Comparison of ENCODE assay signal across 24 cellular contexts in genomic region chr14:24204163-24205146, GRCh38. TPM values are rescaled to one million over a fixed set of nuclear protein-coding genes. Genes with fewer than 3 reads are reported as not detected.
DNase-seq lines count a peak whose midpoint lies in the region; ATAC-seq and TF ChIP-seq lines count a peak whose summit lies in the region.
"Had no signal": no experiment of that assay in that cellular context is flagged by ENCODE, and none has a peak within 500 bp of the region (broad histone marks: within the 10 kb centered on the region; RNA-seq: fewer than 3 reads in every experiment).

No MANE protein-coding gene starts in this region.

- no peak overlapping the region for H3K23ac ChIP-seq in IMR-90 (ENCODE audit: low read depth, low read length)

- H2AFZ ChIP-seq in IMR-90 (replicated peaks; ENCODE audit: low read length, poor library complexity), result no peak overlapping the region

- no peak overlapping the region for H2BK5ac ChIP-seq in IMR-90 (ENCODE audit: low read depth, low read length, poor library complexity, severe bottlenecking)

- peaks cover 25% of the 10 kb centered on the region for H3K36me3 ChIP-seq in CD8-positive, alpha-beta memory T cell (ENCODE audit: insufficient read depth, low read length)
- H3K36me3 ChIP-seq in IMR-90 (ENCODE audit: control insufficient read depth, insufficient read depth, low read length), result peaks cover 41% of the 10 kb centered on the region

- H3K18ac ChIP-seq in IMR-90 (ENCODE audit: low read depth, low read length), result no peak overlapping the region

- H4K20me1 ChIP-seq in IMR-90 (ENCODE audit: insufficient read depth, low read length), result no peaks in the 10 kb centered on the region; the same call in 1 of the 2 replicates

- in situ Hi-C loops in IMR-90 (cut with MboI; ENCODE audit: low sequenced_read_pairs), result no loop called here

- no peak overlapping the region for H3K4me2 ChIP-seq in IMR-90 (ENCODE audit: low read depth, low read length)
- H3K4me2 ChIP-seq: smooth muscle cell had no signal

- H4K8ac ChIP-seq in IMR-90 (ENCODE audit: low read depth in 2 of 2, low read length in 2 of 2), result no peak overlapping the region

- no peaks in the 10 kb centered on the region for H3K27me3 ChIP-seq in CD8-positive, alpha-beta memory T cell (ENCODE audit: insufficient read depth, low read length, poor library complexity, severe bottlenecking)
- no peaks in the 10 kb centered on the region for H3K27me3 ChIP-seq in IMR-90 (ENCODE audit: control insufficient read depth, insufficient read depth, low read length)

- no TSS peak for BruUV-seq in IMR-90 (replicated peaks; lab: Mats Ljungman, UMichigan)

- peaks cover 32 to 62% (median 45%) of the 10 kb centered on the region in 3 donors for H3K4me1 Mint-ChIP-seq in CD8-positive, alpha-beta memory T cell
- H3K4me1 Mint-ChIP-seq in endothelial cell (ENCODE audit: unreplicated experiment), result peaks cover 6% of the 10 kb centered on the region

- H2AK9ac ChIP-seq in IMR-90 (replicated peaks; ENCODE audit: low read depth, low read length, poor library complexity), result no peak overlapping the region

- no peak overlapping the region for H3K4me3 ChIP-seq in CD8-positive, alpha-beta memory T cell (ENCODE audit: low read length)
- no peak overlapping the region for H3K4me3 ChIP-seq in IMR-90 (ENCODE audit: insufficient read depth, low read depth, low read length)
- H3K4me3 ChIP-seq: HAP-1, lower lobe of right lung, smooth muscle cell had no signal

- no peak for DNase-seq in CD8-positive, alpha-beta memory T cell
- DNase-seq in IMR-90, result no peak
- DNase-seq in endothelial cell (ENCODE audit: low spot score), result no peak
- no peak for DNase-seq in RWPE1 (ENCODE audit: low spot score)
- no peak for DNase-seq in SIG-M5 treated with dmso at 0.1 percent for 504 hours (lab: John Stamatoyannopoulos, UW; ENCODE audit: unreplicated experiment)
- DNase-seq: activated naive CD4-positive, alpha-beta T cell treated with anti-CD3 and anti-CD28 coated beads, Interleukin-2, amount 10 ng/mL, durations not matched to agents 7 days and 5 days; DMS79 treated with DMSO at 0.1 percent for 48 hours; effector CD4-positive, alpha-beta T cell; Karpas-422; lower lobe of right lung; NCI-H1092; NCI-H2081; NCI-H446 treated with DMSO at 0.1 percent for 48 hours; stimulated activated CD4-positive, alpha-beta T cell treated with anti-CD3 and anti-CD28 coated beads, Interleukin-4, amount 100 ng/mL, for 1 hour; T1000 had no signal

- H3K27ac Mint-ChIP-seq in CD8-positive, alpha-beta memory T cell, result peak overlapping the region in 6 of 8 donors; percentile 9 to 96 (median 59)
- no peak overlapping the region for H3K27ac Mint-ChIP-seq in endothelial cell (ENCODE audit: unreplicated experiment)
- H3K27ac Mint-ChIP-seq: activated naive CD4-positive, alpha-beta T cell treated with anti-CD3 and anti-CD28 coated beads, Interleukin-2, amount 10 ng/mL, durations not matched to agents 7 days and 5 days; type B pancreatic cell had no signal

- peaks cover 4 to 32% of the 10 kb centered on the region in 2 experiments for H3K79me1 ChIP-seq in IMR-90 (ENCODE audit: low read depth in 1 of 2, low read length in 2 of 2)

- no peaks in the 10 kb centered on the region for H3K9me3 ChIP-seq in CD8-positive, alpha-beta memory T cell (ENCODE audit: low read length)
- H3K9me3 ChIP-seq in IMR-90 (ENCODE audit: control insufficient read depth, insufficient read depth, low read length), result no peaks in the 10 kb centered on the region
- H3K9me3 ChIP-seq: HAP-1, lower lobe of right lung had no signal

- CTCF ChIA-PET in CD8-positive, alpha-beta memory T cell (lab: Charles Lee), result no interaction called here
- CTCF ChIA-PET in IMR-90 (lab: Yijun Ruan, JAX), result no interaction called here
- CTCF ChIA-PET in RWPE1 (lab: Yijun Ruan, JAX), result interaction anchor here (0.6 kb wide), 1 partner anchor 71 kb away, joined by 5 read pairs; no protein-coding TSS in a partner anchor

- peaks cover 3% of the 10 kb centered on the region; the same call in 1 of the 2 replicates for H3K9me1 ChIP-seq in IMR-90 (ENCODE audit: insufficient read depth, low read length)

- no peak overlapping the region for H2BK20ac ChIP-seq in IMR-90 (ENCODE audit: low read depth, low read length)

- no peak overlapping the region for H3K14ac ChIP-seq in IMR-90 (replicated peaks; ENCODE audit: low read depth, low read length)

- WGBS in IMR-90 (ENCODE audit: extremely low coverage in 2 of 2, insufficient read length in 1 of 2), 2 experiments, result 98 to 100% methylated on average over 1 to 5 of the region's 7 CpGs

- H4K91ac ChIP-seq in IMR-90 (ENCODE audit: insufficient read depth, low read depth, low read length), result no peak overlapping the region

- no peak overlapping the region for H4K5ac ChIP-seq in IMR-90 (ENCODE audit: low read depth, low read length)

- peaks cover 0 to 2% (median 0%) of the 10 kb centered on the region in 5 donors for H3K9me3 Mint-ChIP-seq in CD8-positive, alpha-beta memory T cell
- no peaks in the 10 kb centered on the region for H3K9me3 Mint-ChIP-seq in endothelial cell (ENCODE audit: unreplicated experiment)
- H3K9me3 Mint-ChIP-seq: type B pancreatic cell had no signal

- H3K27me3 Mint-ChIP-seq in CD8-positive, alpha-beta memory T cell, result peaks cover 0 to 3% of the 10 kb centered on the region in 2 donors
- peaks cover 7% of the 10 kb centered on the region for H3K27me3 Mint-ChIP-seq in endothelial cell (ENCODE audit: unreplicated experiment)
- H3K27me3 Mint-ChIP-seq: activated naive CD4-positive, alpha-beta T cell treated with anti-CD3 and anti-CD28 coated beads, Interleukin-2, amount 10 ng/mL, durations not matched to agents 7 days and 5 days; type B pancreatic cell had no signal

- no peak for TF ChIP-seq POLR2A in IMR-90 (IDR thresholded peaks at IDR 0.05; ENCODE audit: low read depth, low read length)

- ATAC-seq in IMR-90 (ENCODE audit: low read depth), result no peak
- ATAC-seq: activated CD4-positive, CD25-positive, alpha-beta regulatory T cell treated with anti-CD3 and anti-CD28 coated beads, Interleukin-2, amount 50 U/mL, for 24 hours; lower lobe of right lung; SK-N-SH treated with all-trans-retinoic acid at 6 μM for 48 hours had no signal

- intact Hi-C loops in IMR-90 (cut with micrococcal nuclease), result no loop called here

- no peak for TF ChIP-seq CTCF in IMR-90 (conservative IDR thresholded peaks at IDR 0.05; ENCODE audit: low read depth, low read length)
- TF ChIP-seq CTCF in endothelial cell (IDR thresholded peaks at IDR 0.05; ENCODE audit: unreplicated experiment), result no peak
- no peak for TF ChIP-seq CTCF in RWPE1 (conservative IDR thresholded peaks at IDR 0.05; ENCODE audit: low read depth)

- no peak overlapping the region for H3K27ac ChIP-seq in CD8-positive, alpha-beta memory T cell (ENCODE audit: low read depth, low read length)
- H3K27ac ChIP-seq in IMR-90 (ENCODE audit: insufficient read depth, low read length) (no peak overlapping the region), RWPE1 (no peak overlapping the region)
- H3K27ac ChIP-seq: lower lobe of right lung had no signal

- H3K4ac ChIP-seq in IMR-90 (ENCODE audit: low read depth, low read length), result no peak overlapping the region

- H3K9ac ChIP-seq in IMR-90 (ENCODE audit: low read depth, low read length), result no peak overlapping the region

- POLR2A ChIA-PET in CD8-positive, alpha-beta memory T cell (lab: Charles Lee), result interaction anchor here (0.6 kb wide), 1 partner anchor 38 kb away, joined by 9 read pairs; no protein-coding TSS in a partner anchor
- POLR2A ChIA-PET in IMR-90 (lab: Charles Lee; ENCODE audit: unreplicated experiment) (interaction anchor here (0.6 kb wide), 1 partner anchor 10 kb away, joined by 3 read pairs; no protein-coding TSS in a partner anchor), RWPE1 (lab: Yijun Ruan, JAX; ENCODE audit: low non-redundant PET) (no interaction called here)

- no peak for TF ChIP-seq RAD21 in IMR-90 (IDR thresholded peaks at IDR 0.05; ENCODE audit: low read length)

- dilution Hi-C loops in IMR-90 (cut with HindIII; ENCODE audit: low sequenced_read_pairs, unreplicated experiment), result no loop called here

- no peak overlapping the region for H2AK5ac ChIP-seq in IMR-90 (ENCODE audit: low read depth, low read length)

- H2BK15ac ChIP-seq in IMR-90 (ENCODE audit: low read depth, low read length), result no peak overlapping the region; the same call in 2 of the 3 replicates

- peaks cover 11 to 73% (median 21%) of the 10 kb centered on the region in 3 donors for H3K36me3 Mint-ChIP-seq in CD8-positive, alpha-beta memory T cell
- peaks cover 50% of the 10 kb centered on the region for H3K36me3 Mint-ChIP-seq in endothelial cell (ENCODE audit: low read depth, unreplicated experiment)

- H3K4me1 ChIP-seq in CD8-positive, alpha-beta memory T cell (ENCODE audit: insufficient read depth, low read length), result peaks cover 8% of the 10 kb centered on the region
- no peaks in the 10 kb centered on the region for H3K4me1 ChIP-seq in IMR-90 (ENCODE audit: control insufficient read depth, insufficient read depth, low read length)
- H3K4me1 ChIP-seq: lower lobe of right lung had no signal

- no peak overlapping the region for H3K4me3 Mint-ChIP-seq in CD8-positive, alpha-beta memory T cell
- H3K4me3 Mint-ChIP-seq in endothelial cell (ENCODE audit: unreplicated experiment), result peak overlapping the region; percentile 20
- H3K4me3 Mint-ChIP-seq: activated naive CD4-positive, alpha-beta T cell treated with anti-CD3 and anti-CD28 coated beads, Interleukin-2, amount 10 ng/mL, durations not matched to agents 7 days and 5 days; type B pancreatic cell had no signal

- no peak overlapping the region for H3K56ac ChIP-seq in IMR-90 (ENCODE audit: extremely low read depth, insufficient read depth, low read length)

- no peak overlapping the region for H2BK120ac ChIP-seq in IMR-90 (ENCODE audit: low read depth, low read length)

RNA-seq across cellular contexts. Expression of gene TSSK4, which starts 1.0 kb away (rescaled TPM):
- total RNA-seq in CD8-positive, alpha-beta memory T cell, result under 1 TPM; 0.26 to 0.44 TPM
- polyA plus RNA-seq in CD8-positive, alpha-beta memory T cell, result 1.2 TPM
- total RNA-seq in IMR-90 (2012; rRNA removed) (under 0.01 TPM in 1 of 2 replicates, not detected in the other), endothelial cell (ENCODE audit: unreplicated experiment) (not detected)
- polyA plus RNA-seq in IMR-90 (2012; rRNA removed), result 0.07 TPM in 1 of 2 replicates, not detected in the other
- polyA plus RNA-seq in IMR-90 (2012; cell fraction: cytosol; rRNA removed), result not detected in 2 replicates
- 0.05 and 0.07 TPM in 2 replicates for polyA plus RNA-seq in IMR-90 (2012; cell fraction: nucleus; rRNA removed; ENCODE audit: low replicate concordance)
- total RNA-seq: frontal cortex, HT-29, RPMI7951 had no signal
- polyA plus RNA-seq: keratinocyte had no signal

RNA-seq across cellular contexts. Expression of gene CHMP4A, which starts 8.8 kb away (rescaled TPM):
- total RNA-seq in CD8-positive, alpha-beta memory T cell, result 10 to 100 TPM; 86.4 to 87.6 TPM
- 159 TPM for polyA plus RNA-seq in CD8-positive, alpha-beta memory T cell
- total RNA-seq in IMR-90 (2012; rRNA removed) (22.0 and 31.7 TPM in 2 replicates), endothelial cell (ENCODE audit: unreplicated experiment) (34.3 TPM)
- 63.8 and 66.4 TPM in 2 replicates for polyA plus RNA-seq in IMR-90 (2012; rRNA removed)
- 18.2 and 69.1 TPM in 2 replicates for polyA plus RNA-seq in IMR-90 (2012; cell fraction: cytosol; rRNA removed)
- polyA plus RNA-seq in IMR-90 (2012; cell fraction: nucleus; rRNA removed; ENCODE audit: low replicate concordance), result 6.1 and 32.8 TPM in 2 replicates

RNA-seq across cellular contexts. Expression of gene TM9SF1, which starts 9.2 kb away (rescaled TPM):
- 10 to 100 TPM; 31.3 to 34.0 TPM for total RNA-seq in CD8-positive, alpha-beta memory T cell
- polyA plus RNA-seq in CD8-positive, alpha-beta memory T cell, result 30.0 TPM
- 51.9 and 65.6 TPM in 2 replicates for total RNA-seq in IMR-90 (2012; rRNA removed)
- 40.4 and 40.9 TPM in 2 replicates for polyA plus RNA-seq in IMR-90 (2012; rRNA removed)
- 36.4 and 37.5 TPM in 2 replicates for polyA plus RNA-seq in IMR-90 (2012; cell fraction: cytosol; rRNA removed)
- 22.1 and 26.5 TPM in 2 replicates for polyA plus RNA-seq in IMR-90 (2012; cell fraction: nucleus; rRNA removed; ENCODE audit: low replicate concordance)
- total RNA-seq in endothelial cell (ENCODE audit: unreplicated experiment), result 41.8 TPM

RNA-seq across cellular contexts. Expression of gene MDP1, which starts 11.4 kb away (rescaled TPM):
- total RNA-seq in CD8-positive, alpha-beta memory T cell, result 10 to 100 TPM; 15.5 to 16.2 TPM
- polyA plus RNA-seq in CD8-positive, alpha-beta memory T cell, result 25.8 TPM
- 15.1 and 16.7 TPM in 2 replicates for total RNA-seq in IMR-90 (2012; rRNA removed)
- 16.7 and 17.8 TPM in 2 replicates for polyA plus RNA-seq in IMR-90 (2012; rRNA removed)
- 19.9 and 29.9 TPM in 2 replicates for polyA plus RNA-seq in IMR-90 (2012; cell fraction: cytosol; rRNA removed)
- 20.3 and 21.5 TPM in 2 replicates for polyA plus RNA-seq in IMR-90 (2012; cell fraction: nucleus; rRNA removed; ENCODE audit: low replicate concordance)
- 17.4 TPM for total RNA-seq in endothelial cell (ENCODE audit: unreplicated experiment)

RNA-seq across cellular contexts. Expression of gene IPO4, which starts 15.8 kb away (rescaled TPM):
- total RNA-seq in CD8-positive, alpha-beta memory T cell, result 100 to 1,000 TPM; 164 to 172 TPM
- polyA plus RNA-seq in CD8-positive, alpha-beta memory T cell, result 20.9 TPM
- 36.7 and 37.6 TPM in 2 replicates for total RNA-seq in IMR-90 (2012; rRNA removed)
- polyA plus RNA-seq in IMR-90 (2012; rRNA removed), result 39.4 and 39.9 TPM in 2 replicates
- 30.6 and 33.6 TPM in 2 replicates for polyA plus RNA-seq in IMR-90 (2012; cell fraction: cytosol; rRNA removed)
- polyA plus RNA-seq in IMR-90 (2012; cell fraction: nucleus; rRNA removed; ENCODE audit: low replicate concordance), result 54.9 and 139 TPM in 2 replicates
- total RNA-seq in endothelial cell (ENCODE audit: unreplicated experiment), result 29.0 TPM
